ENCODE assay signal across 9 cellular contexts in the genomic region with DNA sequence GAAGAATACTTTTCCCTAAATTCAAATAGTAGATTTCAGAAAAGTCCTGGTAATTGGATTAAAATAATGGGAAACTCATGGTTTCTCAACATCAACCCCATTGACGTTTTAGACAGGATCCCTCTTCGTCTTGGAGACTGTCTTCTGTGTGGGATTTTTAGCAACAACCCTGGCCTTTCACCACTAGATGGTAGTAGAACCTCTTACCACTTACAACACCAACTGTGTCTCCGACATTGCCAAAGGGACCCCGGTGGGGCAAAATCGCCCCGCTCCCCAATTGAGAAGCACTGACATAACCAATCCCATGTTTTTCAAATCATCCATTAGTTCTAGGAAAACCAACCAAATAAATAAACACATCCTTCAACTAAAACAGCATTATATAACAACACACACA. TPM values are rescaled to one million over a fixed set of nuclear protein-coding genes. Genes with fewer than 3 reads are reported as not detected.
A peak's percentile ranks its signal among the peaks of the same experiment; 100 is the strongest.
DNase-seq lines count a peak whose midpoint lies in the region; ATAC-seq and TF ChIP-seq lines count a peak whose summit lies in the region.
"Had no signal": no experiment of that assay in that cellular context is flagged by ENCODE, and none has a peak within 500 bp of the region (broad histone marks: within the 10 kb centered on the region; RNA-seq: fewer than 3 reads in every experiment).

No MANE protein-coding gene starts in this region.

- H3K4me1 ChIP-seq in mucosa of descending colon (ENCODE audit: low read depth), result no peaks in the 10 kb centered on the region

- TF ChIP-seq POLR2A in NB4 (IDR thresholded peaks at IDR 0.05; ENCODE audit: extremely low read depth, insufficient read length), result no peak

- intact Hi-C loops in mucosa of descending colon (cut with DNase I, micrococcal nuclease), result no loop called here

- H3K4me1 Mint-ChIP-seq in T-cell, result peaks cover 0 to 2% (median 0%) of the 10 kb centered on the region in 3 donors

- DNase-seq in AG08395 (ENCODE audit: low spot score) (peak; percentile 56), NB4 (ENCODE audit: low read depth) (peak; percentile 39), mucosa of descending colon (peak in 1 of 3 donors; percentile 12), T-helper 9 cell (no peak), T-cell (no peak)
- peak; percentile 2 for DNase-seq in central memory CD4-positive, alpha-beta T cell
- DNase-seq in stimulated activated naive CD8-positive, alpha-beta T cell treated with anti-CD3 and anti-CD28 coated beads, Interleukin-15, Interleukin-2, amounts not matched to agents 100 U/mL and 50 U/mL, for 24 hours, result no peak

- no peaks in the 10 kb centered on the region for H3K9me3 ChIP-seq in mucosa of descending colon

- ATAC-seq in mucosa of descending colon (peak; percentile 45), T-cell (replicated peaks in 1 of 4) (no peak)
- ATAC-seq in stimulated activated naive CD8-positive, alpha-beta T cell treated with anti-CD3 and anti-CD28 coated beads, Interleukin-15, Interleukin-2, amounts not matched to agents 100 U/mL and 50 U/mL, for 24 hours, result no peak

- no peak overlapping the region for H3K27ac Mint-ChIP-seq in T-cell
- H3K27ac Mint-ChIP-seq: dendritic cell treated with granulocyte-macrophage colony-stimulating factor and Interleukin-4, amounts not matched to agents 40 ng/mL and 50 ng/mL, for 4 days had no signal

- POLR2A ChIA-PET in T-cell (lab: Charles Lee), result no interaction called here

- no peak overlapping the region for H3K4me3 Mint-ChIP-seq in T-cell
- H3K4me3 Mint-ChIP-seq: dendritic cell treated with granulocyte-macrophage colony-stimulating factor and Interleukin-4, amounts not matched to agents 40 ng/mL and 50 ng/mL, for 4 days had no signal

- peaks cover 4 to 10% of the 10 kb centered on the region in 2 donors for H3K27me3 Mint-ChIP-seq in T-cell

- no peaks in the 10 kb centered on the region for H3K36me3 ChIP-seq in mucosa of descending colon (ENCODE audit: low read depth)

- H3K9me3 Mint-ChIP-seq in T-cell, result no peaks in the 10 kb centered on the region
- H3K9me3 Mint-ChIP-seq: dendritic cell treated with granulocyte-macrophage colony-stimulating factor and Interleukin-4, amounts not matched to agents 40 ng/mL and 50 ng/mL, for 4 days had no signal

- no peaks in the 10 kb centered on the region for H3K36me3 Mint-ChIP-seq in T-cell

- CTCF ChIA-PET in T-cell (lab: Charles Lee), result no interaction called here

- TF ChIP-seq CTCF in GM12875 (IDR thresholded peaks at IDR 0.05; ENCODE audit: borderline replicate concordance, insufficient read depth, low read depth, low read length), result peak; percentile 67
- TF ChIP-seq CTCF in NB4 (IDR thresholded peaks at IDR 0.05; ENCODE audit: low read depth, low read length), result peak; percentile 55
- peak; percentile 18 for TF ChIP-seq CTCF in mucosa of descending colon (IDR thresholded peaks at IDR 0.05)

- H3K4me3 ChIP-seq in GM12875 (ENCODE audit: low read depth, low read length), result no peak overlapping the region
- no peak overlapping the region for H3K4me3 ChIP-seq in NB4 (ENCODE audit: low read depth, low read length)
- H3K4me3 ChIP-seq in mucosa of descending colon, result no peak overlapping the region

RNA-seq across cellular contexts. Expression of gene ANOS1, which starts 16.9 kb away (rescaled TPM):
- under 1 TPM; 0.14 to 0.48 (median 0.41) TPM for total RNA-seq in mucosa of descending colon
- total RNA-seq in T-cell, result under 1 TPM in 3 of 5 donors, not detected in 2; 0.10 to 0.13 (median 0.12) TPM

RNA-seq across cellular contexts. Expression of gene FAM9A, which starts 52.3 kb away (rescaled TPM):
- total RNA-seq in mucosa of descending colon (not detected), T-cell (not detected)

Comparison
In these comparisons a context has a peak if more than half of its experiments do, and no peak if none do; other contexts are left out.
1. DNase-seq: peak in AG08395 (single experiment), NB4 (single experiment) and central memory CD4-positive, alpha-beta T cell (single experiment); none in T-helper 9 cell (single experiment), stimulated activated naive CD8-positive, alpha-beta T cell treated with anti-CD3 and anti-CD28 coated beads, Interleukin-15, Interleukin-2, amounts not matched to agents 100 U/mL and 50 U/mL, for 24 hours (single experiment) and T-cell (0 of 34).
2. Peak in every context shown above with its lines, with median percentiles within 50 percentile points of each other: CTCF ChIP-seq.